15 cellular contexts compared by ENCODE assay signal in genomic region chr2:116719841-116720240, GRCh38.
A peak's percentile ranks its signal among the peaks of the same experiment; 100 is the strongest.
DNase-seq lines count a peak whose midpoint lies in the region; ATAC-seq, FAIRE-seq and TF ChIP-seq lines count a peak whose summit lies in the region.
"Had no signal": no experiment of that assay in that cellular context is flagged by ENCODE, and none has a peak within 500 bp of the region (broad histone marks: within the 10 kb centered on the region; RNA-seq: fewer than 3 reads in every experiment).

No MANE protein-coding gene starts in this region.

- TF ChIP-seq POLR2A in GM12891 (IDR thresholded peaks at IDR 0.05; ENCODE audit: low read depth, low read length) = no peak

- H2AFZ ChIP-seq in SK-N-SH (ENCODE audit: low read depth) = no peak overlapping the region

- no peak for ATAC-seq in GM21723 (IDR thresholded peaks at IDR 0.05; ENCODE audit: unreplicated experiment)
- ATAC-seq: body of pancreas, right cardiac atrium had no signal

- H3K4me1 ChIP-seq in SK-N-SH (ENCODE audit: control insufficient read depth in 1 of 2, insufficient read depth in 2 of 2, low read depth in 1 of 2, low read length in 1 of 2) = no peaks in the 10 kb centered on the region; a peak in 1 of 4 replicates
- H3K4me1 ChIP-seq: body of pancreas had no signal

- TF ChIP-seq EP300 in SK-N-SH (IDR thresholded peaks at IDR 0.05; ENCODE audit: borderline replicate concordance in 1 of 2, low read depth in 1 of 2, low read length in 1 of 2) = no peak

- no peaks in the 10 kb centered on the region for H3K36me3 ChIP-seq in SK-N-SH (replicated peaks in 1 of 2; ENCODE audit: control insufficient read depth in 1 of 2, insufficient read depth in 2 of 2, low read length in 1 of 2)
- H3K36me3 ChIP-seq: thoracic aorta had no signal

- POLR2A ChIA-PET in SK-N-SH (lab: Yijun Ruan, JAX) = no interaction called here

- no peak for FAIRE-seq in GM12891 (lab: Jason Lieb, UNC)
- FAIRE-seq: H1 had no signal

- H3F3A ChIP-seq in SK-N-SH (replicated peaks; ENCODE audit: insufficient read depth) = no peaks in the 10 kb centered on the region

- no peaks in the 10 kb centered on the region for H3K27me3 ChIP-seq in SK-N-SH (ENCODE audit: insufficient read depth)
- H3K27me3 ChIP-seq: body of pancreas had no signal

- in situ Hi-C loops in astrocyte of the cerebellum (cut with HindIII; ENCODE audit: low sequenced_read_pairs) = no loop called here

- no peak for TF ChIP-seq RAD21 in SK-N-SH (IDR thresholded peaks at IDR 0.05; ENCODE audit: low read length)

- H3K4me3 ChIP-seq in astrocyte of the cerebellum (ENCODE audit: low read depth, low read length) (no peak overlapping the region), SK-N-SH (ENCODE audit: low read depth in 2 of 2, low read length in 1 of 2) (no peak overlapping the region)
- H3K4me3 ChIP-seq: body of pancreas, SK-N-MC, thoracic aorta had no signal

- no peaks in the 10 kb centered on the region for H3K9me2 ChIP-seq in SK-N-SH

- peak; percentile 12 for DNase-seq in M059J (ENCODE audit: low read depth)
- peak; percentile 83 for DNase-seq in NCI-H2196 treated with DMSO at 0.1 percent for 48 hours (lab: John Stamatoyannopoulos, UW; ENCODE audit: unreplicated experiment)
- DNase-seq in astrocyte of the cerebellum (ENCODE audit: low read depth) = peak; percentile 63
- peak; percentile 9 for DNase-seq in myocyte (ENCODE audit: low read depth)
- DNase-seq in OCI-M2 (lab: John Stamatoyannopoulos, UW; ENCODE audit: unreplicated experiment) = no peak
- no peak for DNase-seq in SK-N-SH
- no peak for DNase-seq in GM12891 (ENCODE audit: insufficient read length, low spot score)
- DNase-seq: CD8-positive, alpha-beta memory T cell; NCI-H187 had no signal

- no peaks in the 10 kb centered on the region for H3K79me2 ChIP-seq in SK-N-SH (ENCODE audit: insufficient read depth)

- H3K9me3 ChIP-seq in SK-N-SH = no peaks in the 10 kb centered on the region; the same call in 1 of the 2 replicates
- H3K9me3 ChIP-seq: body of pancreas, thoracic aorta had no signal

- CTCF ChIA-PET in SK-N-SH (lab: Yijun Ruan, JAX) = no interaction called here

- H3K9ac ChIP-seq in SK-N-SH = no peak overlapping the region

- TF ChIP-seq CTCF in astrocyte of the cerebellum (IDR thresholded peaks at IDR 0.05; ENCODE audit: low read depth, low read length, missing control alignments) (no peak), SK-N-SH (IDR thresholded peaks at IDR 0.05) (no peak)

- no peak overlapping the region for H3K27ac ChIP-seq in SK-N-SH (ENCODE audit: low read depth in 2 of 2, low read length in 1 of 2)
- H3K27ac ChIP-seq: body of pancreas, SK-N-MC, thoracic aorta had no signal

- no peaks in the 10 kb centered on the region for H4K20me1 ChIP-seq in SK-N-SH (ENCODE audit: insufficient read depth)

- no peak overlapping the region for H3K4me2 ChIP-seq in SK-N-SH

- WGBS in SK-N-SH (ENCODE audit: low lambda C conversion rate) = 0% methylated on average over 2 of the region's 2 CpGs

TF ChIP-seq in SK-N-SH, 30 proteins besides CTCF, POLR2A, EP300 and RAD21:
- no peak for TF ChIP-seq EZH2phosphoT487 (IDR thresholded peaks at IDR 0.05; ENCODE audit: borderline replicate concordance, low read depth)

TF ChIP-seq in GM12891, 5 proteins besides CTCF, POLR2A, EP300 and RAD21:
- TF ChIP-seq PAX5 (IDR thresholded peaks at IDR 0.05; ENCODE audit: insufficient read depth, low read length, severe bottlenecking) = no peak
- TF ChIP-seq POU2F2 (IDR thresholded peaks at IDR 0.05; ENCODE audit: low read depth, low read length) = no peak
- no peak for TF ChIP-seq TAF1 (IDR thresholded peaks at IDR 0.05; ENCODE audit: low read depth, low read length)
- TF ChIP-seq POLR2AphosphoS5 (IDR thresholded peaks at IDR 0.05; ENCODE audit: low read depth, low read length) = no peak
- no peak for TF ChIP-seq SPI1 (IDR thresholded peaks at IDR 0.05; ENCODE audit: low read depth, low read length)
TF ChIP-seq in GM12891: peak in this region for 0.

Comparison
In these comparisons a context has a peak if more than half of its experiments do, and no peak if none do; other contexts are left out.
1. DNase-seq: peak in M059J (single experiment), NCI-H2196 treated with DMSO at 0.1 percent for 48 hours (single experiment), astrocyte of the cerebellum (single experiment) and myocyte (single experiment); none in OCI-M2 (single experiment), SK-N-SH (single experiment) and GM12891 (single experiment).